ENCODE assay signal across 1 cellular context in the genomic region with DNA sequence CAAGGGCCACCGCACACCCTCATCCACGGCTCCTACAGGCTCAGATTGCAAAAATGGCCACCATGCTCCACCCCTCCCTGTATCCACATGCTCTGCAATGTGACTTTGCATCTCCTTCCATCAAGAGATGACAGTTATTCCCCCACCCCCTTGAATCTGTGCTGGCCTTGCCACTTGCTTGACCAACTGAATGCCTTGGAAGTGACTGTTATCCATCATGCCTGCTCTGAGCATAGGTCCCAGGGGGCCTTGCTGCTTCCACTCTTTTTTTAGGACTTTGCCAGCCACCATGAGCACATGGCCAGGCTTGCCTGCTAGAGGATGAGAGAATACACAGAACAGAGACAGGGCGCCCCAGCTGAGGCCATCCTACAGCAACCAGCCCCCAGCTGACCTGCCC.
TF ChIP-seq lines count a peak whose summit lies in the region.

No MANE protein-coding gene starts in this region.

TF ChIP-seq in SK-N-SH, 30 proteins besides CTCF, POLR2A, EP300 and RAD21 (continued from another document):
- TF ChIP-seq RFX5 (IDR thresholded peaks at IDR 0.05; ENCODE audit: low read length), result no peak
- TF ChIP-seq, protein P1, sequence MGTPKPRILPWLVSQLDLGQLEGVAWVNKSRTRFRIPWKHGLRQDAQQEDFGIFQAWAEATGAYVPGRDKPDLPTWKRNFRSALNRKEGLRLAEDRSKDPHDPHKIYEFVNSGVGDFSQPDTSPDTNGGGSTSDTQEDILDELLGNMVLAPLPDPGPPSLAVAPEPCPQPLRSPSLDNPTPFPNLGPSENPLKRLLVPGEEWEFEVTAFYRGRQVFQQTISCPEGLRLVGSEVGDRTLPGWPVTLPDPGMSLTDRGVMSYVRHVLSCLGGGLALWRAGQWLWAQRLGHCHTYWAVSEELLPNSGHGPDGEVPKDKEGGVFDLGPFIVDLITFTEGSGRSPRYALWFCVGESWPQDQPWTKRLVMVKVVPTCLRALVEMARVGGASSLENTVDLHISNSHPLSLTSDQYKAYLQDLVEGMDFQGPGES (IDR thresholded peaks at IDR 0.05; ENCODE audit: low read depth, low read length), result no peak
- TF ChIP-seq, protein P2, sequence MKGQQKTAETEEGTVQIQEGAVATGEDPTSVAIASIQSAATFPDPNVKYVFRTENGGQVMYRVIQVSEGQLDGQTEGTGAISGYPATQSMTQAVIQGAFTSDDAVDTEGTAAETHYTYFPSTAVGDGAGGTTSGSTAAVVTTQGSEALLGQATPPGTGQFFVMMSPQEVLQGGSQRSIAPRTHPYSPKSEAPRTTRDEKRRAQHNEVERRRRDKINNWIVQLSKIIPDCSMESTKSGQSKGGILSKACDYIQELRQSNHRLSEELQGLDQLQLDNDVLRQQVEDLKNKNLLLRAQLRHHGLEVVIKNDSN (IDR thresholded peaks at IDR 0.05; ENCODE audit: borderline replicate concordance, low read depth), result no peak
- no peak for TF ChIP-seq ELF1 (IDR thresholded peaks at IDR 0.05)
- no peak for TF ChIP-seq YY1 (IDR thresholded peaks at IDR 0.05; ENCODE audit: low read depth)
- no peak for TF ChIP-seq TAF1 (IDR thresholded peaks at IDR 0.05; ENCODE audit: borderline replicate concordance, low read depth, low read length)
- no peak for TF ChIP-seq CHD2 (IDR thresholded peaks at IDR 0.05; ENCODE audit: low read length, partially characterized antibody)
- TF ChIP-seq, protein P3, sequence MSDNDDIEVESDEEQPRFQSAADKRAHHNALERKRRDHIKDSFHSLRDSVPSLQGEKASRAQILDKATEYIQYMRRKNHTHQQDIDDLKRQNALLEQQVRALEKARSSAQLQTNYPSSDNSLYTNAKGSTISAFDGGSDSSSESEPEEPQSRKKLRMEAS (IDR thresholded peaks at IDR 0.05; ENCODE audit: low read depth), result no peak
- no peak for TF ChIP-seq GATA2 (CRISPR knock-in tag; IDR thresholded peaks at IDR 0.05)
- no peak for TF ChIP-seq SMC3 (IDR thresholded peaks at IDR 0.05; ENCODE audit: low read depth, low read length)
- no peak for TF ChIP-seq MXI1 (IDR thresholded peaks at IDR 0.05; ENCODE audit: low read depth, low read length)
- TF ChIP-seq NFIC (IDR thresholded peaks at IDR 0.05; ENCODE audit: borderline replicate concordance), result no peak
- TF ChIP-seq TCF12 (IDR thresholded peaks at IDR 0.05), result no peak
TF ChIP-seq in SK-N-SH: peak in this region for 0.
